In the genomic region with DNA sequence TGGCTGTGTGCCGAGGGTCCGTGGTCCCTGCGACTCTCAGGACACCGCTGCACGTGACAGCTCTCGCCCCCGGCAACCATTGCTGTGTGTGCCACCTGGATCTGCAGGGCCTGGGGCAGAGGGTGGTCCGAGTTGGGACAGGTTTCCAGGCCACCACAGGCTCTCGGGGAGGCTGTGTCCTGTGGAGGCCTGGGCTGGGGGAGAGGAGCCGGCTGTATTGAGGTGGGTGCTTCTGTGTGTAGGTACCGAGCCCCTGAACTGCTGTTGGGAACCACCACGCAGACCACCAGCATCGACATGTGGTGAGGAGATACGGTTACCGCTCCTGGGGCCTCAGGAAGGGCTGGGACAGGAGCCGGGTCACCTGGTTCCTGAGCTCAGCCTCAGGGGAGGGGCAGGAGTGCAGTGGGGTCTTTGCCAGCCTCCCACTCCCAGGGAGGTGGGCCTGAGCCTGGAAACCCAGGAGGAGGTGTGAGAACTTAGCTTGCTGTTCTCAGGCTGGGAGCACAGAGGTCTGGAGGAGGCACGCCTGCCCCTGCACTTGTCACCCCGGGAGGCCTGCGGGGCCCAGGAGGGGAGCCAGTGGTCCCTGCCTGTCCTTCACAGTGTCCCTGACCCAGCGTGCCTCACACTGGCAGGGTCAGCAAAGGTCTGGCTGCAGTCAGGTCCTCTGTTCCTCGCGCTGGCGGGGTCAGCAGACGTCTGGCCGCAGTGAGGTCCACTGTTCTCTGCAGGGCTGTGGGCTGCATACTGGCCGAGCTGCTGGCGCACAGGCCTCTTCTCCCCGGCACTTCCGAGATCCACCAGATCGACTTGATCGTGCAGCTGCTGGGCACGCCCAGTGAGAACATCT, we compare ENCODE assay signal across 1 cellular context.
TF ChIP-seq lines count a peak whose summit lies in the region.

No MANE protein-coding gene starts in this region.

TF ChIP-seq in HepG2, 621 proteins besides CTCF, POLR2A, EP300 and RAD21 (continued from another document and continues in another):
- TF ChIP-seq, protein P1, sequence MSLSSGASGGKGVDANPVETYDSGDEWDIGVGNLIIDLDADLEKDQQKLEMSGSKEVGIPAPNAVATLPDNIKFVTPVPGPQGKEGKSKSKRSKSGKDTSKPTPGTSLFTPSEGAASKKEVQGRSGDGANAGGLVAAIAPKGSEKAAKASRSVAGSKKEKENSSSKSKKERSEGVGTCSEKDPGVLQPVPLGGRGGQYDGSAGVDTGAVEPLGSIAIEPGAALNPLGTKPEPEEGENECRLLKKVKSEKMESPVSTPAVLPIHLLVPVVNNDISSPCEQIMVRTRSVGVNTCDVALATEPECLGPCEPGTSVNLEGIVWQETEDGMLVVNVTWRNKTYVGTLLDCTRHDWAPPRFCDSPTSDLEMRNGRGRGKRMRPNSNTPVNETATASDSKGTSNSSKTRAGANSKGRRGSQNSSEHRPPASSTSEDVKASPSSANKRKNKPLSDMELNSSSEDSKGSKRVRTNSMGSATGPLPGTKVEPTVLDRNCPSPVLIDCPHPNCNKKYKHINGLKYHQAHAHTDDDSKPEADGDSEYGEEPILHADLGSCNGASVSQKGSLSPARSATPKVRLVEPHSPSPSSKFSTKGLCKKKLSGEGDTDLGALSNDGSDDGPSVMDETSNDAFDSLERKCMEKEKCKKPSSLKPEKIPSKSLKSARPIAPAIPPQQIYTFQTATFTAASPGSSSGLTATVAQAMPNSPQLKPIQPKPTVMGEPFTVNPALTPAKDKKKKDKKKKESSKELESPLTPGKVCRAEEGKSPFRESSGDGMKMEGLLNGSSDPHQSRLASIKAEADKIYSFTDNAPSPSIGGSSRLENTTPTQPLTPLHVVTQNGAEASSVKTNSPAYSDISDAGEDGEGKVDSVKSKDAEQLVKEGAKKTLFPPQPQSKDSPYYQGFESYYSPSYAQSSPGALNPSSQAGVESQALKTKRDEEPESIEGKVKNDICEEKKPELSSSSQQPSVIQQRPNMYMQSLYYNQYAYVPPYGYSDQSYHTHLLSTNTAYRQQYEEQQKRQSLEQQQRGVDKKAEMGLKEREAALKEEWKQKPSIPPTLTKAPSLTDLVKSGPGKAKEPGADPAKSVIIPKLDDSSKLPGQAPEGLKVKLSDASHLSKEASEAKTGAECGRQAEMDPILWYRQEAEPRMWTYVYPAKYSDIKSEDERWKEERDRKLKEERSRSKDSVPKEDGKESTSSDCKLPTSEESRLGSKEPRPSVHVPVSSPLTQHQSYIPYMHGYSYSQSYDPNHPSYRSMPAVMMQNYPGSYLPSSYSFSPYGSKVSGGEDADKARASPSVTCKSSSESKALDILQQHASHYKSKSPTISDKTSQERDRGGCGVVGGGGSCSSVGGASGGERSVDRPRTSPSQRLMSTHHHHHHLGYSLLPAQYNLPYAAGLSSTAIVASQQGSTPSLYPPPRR (CRISPR knock-in tag; IDR thresholded peaks at IDR 0.05; ENCODE audit: borderline replicate concordance) = peak; percentile 85
- TF ChIP-seq WIZ (CRISPR knock-in tag; IDR thresholded peaks at IDR 0.05) (no peak), ZNF724P (CRISPR knock-in tag; IDR thresholded peaks at IDR 0.05; ENCODE audit: borderline replicate concordance) (peak; percentile 50; the same call in 1 of the 2 replicates), ZNF354B (CRISPR knock-in tag; IDR thresholded peaks at IDR 0.05) (0 out of 2 replicates have a peak, but pooled peaks have one; percentile 25), GATA4 (IDR thresholded peaks at IDR 0.05; ENCODE audit: borderline replicate concordance, low read depth) (no peak), ZC3H4 (CRISPR knock-in tag; IDR thresholded peaks at IDR 0.05; ENCODE audit: borderline replicate concordance) (no peak), MED13 (CRISPR knock-in tag; IDR thresholded peaks at IDR 0.05) (no peak), KDM5B (CRISPR knock-in tag; IDR thresholded peaks at IDR 0.05; ENCODE audit: borderline replicate concordance) (no peak; the same call in 1 of the 2 replicates), ZNF607 (CRISPR knock-in tag; IDR thresholded peaks at IDR 0.05; ENCODE audit: borderline replicate concordance) (peak; percentile 57; the same call in 1 of the 2 replicates), FOXA1 (IDR thresholded peaks at IDR 0.05) (no peak), FOXA1 (CRISPR knock-in tag; IDR thresholded peaks at IDR 0.05) (no peak), PHF20 (CRISPR knock-in tag; IDR thresholded peaks at IDR 0.05) (no peak), CENPX (CRISPR knock-in tag; IDR thresholded peaks at IDR 0.05) (no peak), KLF9 (CRISPR knock-in tag; IDR thresholded peaks at IDR 0.05; ENCODE audit: low read depth) (no peak), IKZF4 (CRISPR knock-in tag; IDR thresholded peaks at IDR 0.05; ENCODE audit: borderline replicate concordance, low read depth, not compliant biosample characterization) (no peak), FLYWCH1 (CRISPR knock-in tag; IDR thresholded peaks at IDR 0.05) (no peak), KAT2B (IDR thresholded peaks at IDR 0.05; ENCODE audit: borderline replicate concordance, low read depth, low read length) (no peak), IRF2 (CRISPR knock-in tag; IDR thresholded peaks at IDR 0.05) (no peak), GTF2F1 (IDR thresholded peaks at IDR 0.05; ENCODE audit: low read length) (no peak), NRL (CRISPR knock-in tag; IDR thresholded peaks at IDR 0.05; ENCODE audit: borderline replicate concordance) (no peak), SUZ12 (IDR thresholded peaks at IDR 0.05; ENCODE audit: low read depth, low read length) (no peak), NFYB (CRISPR knock-in tag; IDR thresholded peaks at IDR 0.05) (no peak), FOXP1 (IDR thresholded peaks at IDR 0.05) (no peak), FOXP1 (CRISPR knock-in tag; IDR thresholded peaks at IDR 0.05) (no peak), RARA (CRISPR knock-in tag; IDR thresholded peaks at IDR 0.05) (peak; percentile 98), SNAI1 (CRISPR knock-in tag; IDR thresholded peaks at IDR 0.05; ENCODE audit: borderline replicate concordance) (no peak), ZNF549 (CRISPR knock-in tag; IDR thresholded peaks at IDR 0.05) (no peak), CBX2 (IDR thresholded peaks at IDR 0.05; ENCODE audit: low read depth, low read length) (no peak), CBX2 (CRISPR knock-in tag; IDR thresholded peaks at IDR 0.05; ENCODE audit: low read depth) (no peak), SAP130 (CRISPR knock-in tag; IDR thresholded peaks at IDR 0.05; ENCODE audit: low read depth) (peak; percentile 72)
- TF ChIP-seq, protein P2, sequence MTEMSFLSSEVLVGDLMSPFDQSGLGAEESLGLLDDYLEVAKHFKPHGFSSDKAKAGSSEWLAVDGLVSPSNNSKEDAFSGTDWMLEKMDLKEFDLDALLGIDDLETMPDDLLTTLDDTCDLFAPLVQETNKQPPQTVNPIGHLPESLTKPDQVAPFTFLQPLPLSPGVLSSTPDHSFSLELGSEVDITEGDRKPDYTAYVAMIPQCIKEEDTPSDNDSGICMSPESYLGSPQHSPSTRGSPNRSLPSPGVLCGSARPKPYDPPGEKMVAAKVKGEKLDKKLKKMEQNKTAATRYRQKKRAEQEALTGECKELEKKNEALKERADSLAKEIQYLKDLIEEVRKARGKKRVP (CRISPR knock-in tag; IDR thresholded peaks at IDR 0.05) = no peak
- TF ChIP-seq, protein P3, sequence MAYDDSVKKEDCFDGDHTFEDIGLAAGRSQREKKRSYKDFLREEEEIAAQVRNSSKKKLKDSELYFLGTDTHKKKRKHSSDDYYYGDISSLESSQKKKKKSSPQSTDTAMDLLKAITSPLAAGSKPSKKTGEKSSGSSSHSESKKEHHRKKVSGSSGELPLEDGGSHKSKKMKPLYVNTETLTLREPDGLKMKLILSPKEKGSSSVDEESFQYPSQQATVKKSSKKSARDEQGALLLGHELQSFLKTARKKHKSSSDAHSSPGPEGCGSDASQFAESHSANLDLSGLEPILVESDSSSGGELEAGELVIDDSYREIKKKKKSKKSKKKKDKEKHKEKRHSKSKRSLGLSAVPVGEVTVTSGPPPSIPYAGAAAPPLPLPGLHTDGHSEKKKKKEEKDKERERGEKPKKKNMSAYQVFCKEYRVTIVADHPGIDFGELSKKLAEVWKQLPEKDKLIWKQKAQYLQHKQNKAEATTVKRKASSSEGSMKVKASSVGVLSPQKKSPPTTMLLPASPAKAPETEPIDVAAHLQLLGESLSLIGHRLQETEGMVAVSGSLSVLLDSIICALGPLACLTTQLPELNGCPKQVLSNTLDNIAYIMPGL (CRISPR knock-in tag; IDR thresholded peaks at IDR 0.05; ENCODE audit: borderline replicate concordance in 1 of 2, low read depth in 1 of 2) = peak in 1 of 2 experiments; percentile 45; a peak in 2 of 4 replicates
- TF ChIP-seq, protein P4, sequence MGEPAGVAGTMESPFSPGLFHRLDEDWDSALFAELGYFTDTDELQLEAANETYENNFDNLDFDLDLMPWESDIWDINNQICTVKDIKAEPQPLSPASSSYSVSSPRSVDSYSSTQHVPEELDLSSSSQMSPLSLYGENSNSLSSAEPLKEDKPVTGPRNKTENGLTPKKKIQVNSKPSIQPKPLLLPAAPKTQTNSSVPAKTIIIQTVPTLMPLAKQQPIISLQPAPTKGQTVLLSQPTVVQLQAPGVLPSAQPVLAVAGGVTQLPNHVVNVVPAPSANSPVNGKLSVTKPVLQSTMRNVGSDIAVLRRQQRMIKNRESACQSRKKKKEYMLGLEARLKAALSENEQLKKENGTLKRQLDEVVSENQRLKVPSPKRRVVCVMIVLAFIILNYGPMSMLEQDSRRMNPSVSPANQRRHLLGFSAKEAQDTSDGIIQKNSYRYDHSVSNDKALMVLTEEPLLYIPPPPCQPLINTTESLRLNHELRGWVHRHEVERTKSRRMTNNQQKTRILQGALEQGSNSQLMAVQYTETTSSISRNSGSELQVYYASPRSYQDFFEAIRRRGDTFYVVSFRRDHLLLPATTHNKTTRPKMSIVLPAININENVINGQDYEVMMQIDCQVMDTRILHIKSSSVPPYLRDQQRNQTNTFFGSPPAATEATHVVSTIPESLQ (CRISPR knock-in tag; conservative IDR thresholded peaks at IDR 0.05) = no peak
- TF ChIP-seq, protein P5, sequence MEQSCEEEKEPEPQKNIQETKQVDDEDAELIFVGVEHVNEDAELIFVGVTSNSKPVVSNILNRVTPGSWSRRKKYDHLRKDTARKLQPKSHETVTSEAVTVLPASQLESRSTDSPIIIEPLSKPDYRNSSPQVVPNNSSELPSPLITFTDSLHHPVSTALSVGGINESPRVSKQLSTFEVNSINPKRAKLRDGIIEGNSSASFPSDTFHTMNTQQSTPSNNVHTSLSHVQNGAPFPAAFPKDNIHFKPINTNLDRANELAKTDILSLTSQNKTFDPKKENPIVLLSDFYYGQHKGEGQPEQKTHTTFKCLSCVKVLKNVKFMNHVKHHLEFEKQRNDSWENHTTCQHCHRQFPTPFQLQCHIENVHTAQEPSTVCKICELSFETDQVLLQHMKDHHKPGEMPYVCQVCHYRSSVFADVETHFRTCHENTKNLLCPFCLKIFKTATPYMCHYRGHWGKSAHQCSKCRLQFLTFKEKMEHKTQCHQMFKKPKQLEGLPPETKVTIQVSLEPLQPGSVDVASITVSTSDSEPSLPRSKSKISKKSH (CRISPR knock-in tag; IDR thresholded peaks at IDR 0.05; ENCODE audit: borderline replicate concordance) = no peak
- TF ChIP-seq, protein P6, sequence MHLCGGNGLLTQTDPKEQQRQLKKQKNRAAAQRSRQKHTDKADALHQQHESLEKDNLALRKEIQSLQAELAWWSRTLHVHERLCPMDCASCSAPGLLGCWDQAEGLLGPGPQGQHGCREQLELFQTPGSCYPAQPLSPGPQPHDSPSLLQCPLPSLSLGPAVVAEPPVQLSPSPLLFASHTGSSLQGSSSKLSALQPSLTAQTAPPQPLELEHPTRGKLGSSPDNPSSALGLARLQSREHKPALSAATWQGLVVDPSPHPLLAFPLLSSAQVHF (CRISPR knock-in tag; IDR thresholded peaks at IDR 0.05) = no peak; the same call in 1 of the 2 replicates
- TF ChIP-seq, protein P7, sequence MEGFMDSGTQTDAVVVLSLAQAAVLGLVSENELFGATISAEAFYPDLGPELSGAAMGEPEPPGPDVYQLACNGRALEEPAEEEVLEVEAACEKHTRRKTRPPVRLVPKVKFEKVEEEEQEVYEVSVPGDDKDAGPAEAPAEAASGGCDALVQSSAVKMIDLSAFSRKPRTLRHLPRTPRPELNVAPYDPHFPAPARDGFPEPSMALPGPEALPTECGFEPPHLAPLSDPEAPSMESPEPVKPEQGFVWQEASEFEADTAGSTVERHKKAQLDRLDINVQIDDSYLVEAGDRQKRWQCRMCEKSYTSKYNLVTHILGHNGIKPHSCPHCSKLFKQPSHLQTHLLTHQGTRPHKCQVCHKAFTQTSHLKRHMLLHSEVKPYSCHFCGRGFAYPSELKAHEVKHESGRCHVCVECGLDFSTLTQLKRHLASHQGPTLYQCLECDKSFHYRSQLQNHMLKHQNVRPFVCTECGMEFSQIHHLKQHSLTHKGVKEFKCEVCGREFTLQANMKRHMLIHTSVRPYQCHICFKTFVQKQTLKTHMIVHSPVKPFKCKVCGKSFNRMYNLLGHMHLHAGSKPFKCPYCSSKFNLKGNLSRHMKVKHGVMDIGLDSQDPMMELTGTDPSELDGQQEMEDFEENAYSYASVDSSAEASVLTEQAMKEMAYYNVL (CRISPR knock-in tag; IDR thresholded peaks at IDR 0.05; ENCODE audit: borderline replicate concordance) = no peak
- TF ChIP-seq, protein P8, sequence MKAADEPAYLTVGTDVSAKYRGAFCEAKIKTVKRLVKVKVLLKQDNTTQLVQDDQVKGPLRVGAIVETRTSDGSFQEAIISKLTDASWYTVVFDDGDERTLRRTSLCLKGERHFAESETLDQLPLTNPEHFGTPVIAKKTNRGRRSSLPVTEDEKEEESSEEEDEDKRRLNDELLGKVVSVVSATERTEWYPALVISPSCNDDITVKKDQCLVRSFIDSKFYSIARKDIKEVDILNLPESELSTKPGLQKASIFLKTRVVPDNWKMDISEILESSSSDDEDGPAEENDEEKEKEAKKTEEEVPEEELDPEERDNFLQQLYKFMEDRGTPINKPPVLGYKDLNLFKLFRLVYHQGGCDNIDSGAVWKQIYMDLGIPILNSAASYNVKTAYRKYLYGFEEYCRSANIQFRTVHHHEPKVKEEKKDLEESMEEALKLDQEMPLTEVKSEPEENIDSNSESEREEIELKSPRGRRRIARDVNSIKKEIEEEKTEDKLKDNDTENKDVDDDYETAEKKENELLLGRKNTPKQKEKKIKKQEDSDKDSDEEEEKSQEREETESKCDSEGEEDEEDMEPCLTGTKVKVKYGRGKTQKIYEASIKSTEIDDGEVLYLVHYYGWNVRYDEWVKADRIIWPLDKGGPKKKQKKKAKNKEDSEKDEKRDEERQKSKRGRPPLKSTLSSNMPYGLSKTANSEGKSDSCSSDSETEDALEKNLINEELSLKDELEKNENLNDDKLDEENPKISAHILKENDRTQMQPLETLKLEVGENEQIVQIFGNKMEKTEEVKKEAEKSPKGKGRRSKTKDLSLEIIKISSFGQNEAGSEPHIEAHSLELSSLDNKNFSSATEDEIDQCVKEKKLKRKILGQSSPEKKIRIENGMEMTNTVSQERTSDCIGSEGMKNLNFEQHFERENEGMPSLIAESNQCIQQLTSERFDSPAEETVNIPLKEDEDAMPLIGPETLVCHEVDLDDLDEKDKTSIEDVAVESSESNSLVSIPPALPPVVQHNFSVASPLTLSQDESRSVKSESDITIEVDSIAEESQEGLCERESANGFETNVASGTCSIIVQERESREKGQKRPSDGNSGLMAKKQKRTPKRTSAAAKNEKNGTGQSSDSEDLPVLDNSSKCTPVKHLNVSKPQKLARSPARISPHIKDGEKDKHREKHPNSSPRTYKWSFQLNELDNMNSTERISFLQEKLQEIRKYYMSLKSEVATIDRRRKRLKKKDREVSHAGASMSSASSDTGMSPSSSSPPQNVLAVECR (CRISPR knock-in tag; IDR thresholded peaks at IDR 0.05; ENCODE audit: borderline replicate concordance) = peak; percentile 74
- TF ChIP-seq, protein P9, sequence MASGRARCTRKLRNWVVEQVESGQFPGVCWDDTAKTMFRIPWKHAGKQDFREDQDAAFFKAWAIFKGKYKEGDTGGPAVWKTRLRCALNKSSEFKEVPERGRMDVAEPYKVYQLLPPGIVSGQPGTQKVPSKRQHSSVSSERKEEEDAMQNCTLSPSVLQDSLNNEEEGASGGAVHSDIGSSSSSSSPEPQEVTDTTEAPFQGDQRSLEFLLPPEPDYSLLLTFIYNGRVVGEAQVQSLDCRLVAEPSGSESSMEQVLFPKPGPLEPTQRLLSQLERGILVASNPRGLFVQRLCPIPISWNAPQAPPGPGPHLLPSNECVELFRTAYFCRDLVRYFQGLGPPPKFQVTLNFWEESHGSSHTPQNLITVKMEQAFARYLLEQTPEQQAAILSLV (CRISPR knock-in tag; IDR thresholded peaks at IDR 0.05; ENCODE audit: borderline replicate concordance) = no peak
